34 cellular contexts compared by ENCODE assay signal in genomic region chr11:64534391-64534801, GRCh38. TPM values are rescaled to one million over a fixed set of nuclear protein-coding genes. Genes with fewer than 3 reads are reported as not detected.
"Had no signal": no experiment of that assay in that cellular context is flagged by ENCODE, and none has a peak within 500 bp of the region (broad histone marks: within the 10 kb centered on the region; RNA-seq: fewer than 3 reads in every experiment).

No MANE protein-coding gene starts in this region.

- H2AFZ ChIP-seq: hepatocyte had no signal

- H3K4me1 Mint-ChIP-seq: activated naive CD8-positive, alpha-beta T cell treated with anti-CD3 and anti-CD28 coated beads for 36 hours had no signal

- H3K4me3 Mint-ChIP-seq: activated naive CD4-positive, alpha-beta T cell treated with anti-CD3 and anti-CD28 coated beads for 36 hours; activated naive CD8-positive, alpha-beta T cell treated with anti-CD3 and anti-CD28 coated beads for 36 hours; effector memory CD8-positive, alpha-beta T cell; memory B cell; naive thymus-derived CD8-positive, alpha-beta T cell; neural progenitor cell; stimulated activated naive B cell treated with anti-CD40 and anti-IgM and Interleukin-4, amounts not matched to agents 10 μg/mL and 1 μg/mL and 100 μg/mL, for 72 hours; T-helper 1 cell treated with Interleukin-12 subunit alpha and Interleukin-12 subunit beta and Interleukin-4 antibody, amounts not matched to agents 30 μg/mL and 1 μg/mL, for 36 hours had no signal

- H3K36me3 ChIP-seq: adrenal gland, gastroesophageal sphincter, neural progenitor cell, stomach, thyroid gland, upper lobe of right lung, WERI-Rb-1 had no signal

- H3K4me1 ChIP-seq: stomach, thyroid gland, upper lobe of right lung had no signal

- DNase-seq: activated CD4-positive, alpha-beta T cell treated with anti-CD3 and anti-CD28 coated beads for 48 hours; activated CD4-positive, alpha-beta T cell treated with anti-CD3 and anti-CD28 coated beads, Interleukin-2, amount 50 U/mL, for 48 hours; activated CD8-positive, alpha-beta memory T cell treated with anti-CD3 and anti-CD28 coated beads for 24 hours; activated effector memory CD4-positive, alpha-beta T cell treated with anti-CD3 and anti-CD28 coated beads, Interleukin-2, amount 50 U/mL, for 16 hours; activated naive CD4-positive, alpha-beta T cell treated with anti-CD3 and anti-CD28 coated beads for 36 hours; activated naive CD8-positive, alpha-beta T cell treated with anti-CD3 and anti-CD28 coated beads for 36 hours; adrenal gland; body of pancreas; cerebellar nuclear complex; cortex of kidney; effector memory CD8-positive, alpha-beta T cell; erythroblast; right cardiac atrium; stimulated activated CD4-positive, alpha-beta T cell treated with anti-CD3 and anti-CD28 coated beads, Interleukin-12 subunit alpha, Interleukin-12 subunit beta, amount 100 ng/mL, for 4 hours; stimulated activated CD4-positive, alpha-beta T cell treated with anti-CD3 and anti-CD28 coated beads, Interleukin-4, amount 100 ng/mL, for 4 hours; stimulated activated CD8-positive, alpha-beta memory T cell treated with anti-CD3 and anti-CD28 coated beads, Interleukin-4, amount 100 ng/mL, for 48 hours; stimulated activated naive B cell treated with anti-CD40 and anti-IgM and Interleukin-4, amounts not matched to agents 10 μg/mL and 1 μg/mL and 100 μg/mL, for 72 hours; stomach; T1000; thyroid gland; upper lobe of right lung; WERI-Rb-1 had no signal

- H3K27me3 ChIP-seq: body of pancreas, neural progenitor cell, thyroid gland, upper lobe of right lung had no signal

- H3K27ac Mint-ChIP-seq: activated naive CD4-positive, alpha-beta T cell treated with anti-CD3 and anti-CD28 coated beads for 36 hours; activated naive CD8-positive, alpha-beta T cell treated with anti-CD3 and anti-CD28 coated beads for 36 hours; effector memory CD8-positive, alpha-beta T cell; memory B cell; naive thymus-derived CD8-positive, alpha-beta T cell; neural progenitor cell; stimulated activated naive B cell treated with anti-CD40 and anti-IgM and Interleukin-4, amounts not matched to agents 10 μg/mL and 1 μg/mL and 100 μg/mL, for 72 hours; T-helper 1 cell treated with Interleukin-12 subunit alpha and Interleukin-12 subunit beta and Interleukin-4 antibody, amounts not matched to agents 30 μg/mL and 1 μg/mL, for 36 hours had no signal

- ATAC-seq: activated CD4-positive, CD25-positive, alpha-beta regulatory T cell treated with anti-CD3 and anti-CD28 coated beads, Interleukin-2, amount 50 U/mL, for 24 hours; body of pancreas; effector memory CD8-positive, alpha-beta T cell; gastroesophageal sphincter; naive thymus-derived CD8-positive, alpha-beta T cell; right cardiac atrium; stimulated activated naive B cell treated with anti-CD40 and anti-IgM and Interleukin-4, amounts not matched to agents 10 μg/mL and 1 μg/mL and 100 μg/mL, for 72 hours; upper lobe of right lung had no signal

- H3K9ac ChIP-seq: neural progenitor cell had no signal

- H3K4me3 ChIP-seq: adrenal gland, body of pancreas, gastroesophageal sphincter, hepatocyte, neural progenitor cell, stomach, thyroid gland, upper lobe of right lung had no signal

- H3K9me3 Mint-ChIP-seq: activated naive CD4-positive, alpha-beta T cell treated with anti-CD3 and anti-CD28 coated beads for 36 hours; activated naive CD8-positive, alpha-beta T cell treated with anti-CD3 and anti-CD28 coated beads for 36 hours; effector memory CD8-positive, alpha-beta T cell; memory B cell; naive thymus-derived CD8-positive, alpha-beta T cell; T-helper 1 cell treated with Interleukin-12 subunit alpha and Interleukin-12 subunit beta and Interleukin-4 antibody, amounts not matched to agents 30 μg/mL and 1 μg/mL, for 36 hours had no signal

- H3K4me2 ChIP-seq: hepatocyte, neural progenitor cell had no signal

- H3K9me3 ChIP-seq: adrenal gland, body of pancreas, gastroesophageal sphincter, thyroid gland, upper lobe of right lung had no signal

- H3K27ac ChIP-seq: adrenal gland, body of pancreas, gastroesophageal sphincter, hepatocyte, neural progenitor cell, stomach, thyroid gland, upper lobe of right lung, WERI-Rb-1 had no signal

- H3K36me3 Mint-ChIP-seq: activated naive CD8-positive, alpha-beta T cell treated with anti-CD3 and anti-CD28 coated beads for 36 hours; naive thymus-derived CD8-positive, alpha-beta T cell; neural progenitor cell had no signal

- H3K79me2 ChIP-seq: hepatocyte had no signal

RNA-seq across cellular contexts. Expression of gene SLC22A11, which starts 21.3 kb away (rescaled TPM):
- total RNA-seq: activated naive CD8-positive, alpha-beta T cell treated with anti-CD3 and anti-CD28 coated beads for 36 hours; body of pancreas; gastroesophageal sphincter; kidney epithelial cell; naive thymus-derived CD8-positive, alpha-beta T cell; omental fat pad; right cardiac atrium; skeletal muscle tissue; stomach; thyroid gland; upper lobe of right lung had no signal
- polyA plus RNA-seq: aorta; naive thymus-derived CD8-positive, alpha-beta T cell; right cardiac atrium; stomach had no signal

RNA-seq across cellular contexts. Expression of gene SLC22A12, which starts 56.6 kb away (rescaled TPM):
- total RNA-seq: activated naive CD4-positive, alpha-beta T cell treated with anti-CD3 and anti-CD28 coated beads for 36 hours; activated naive CD8-positive, alpha-beta T cell treated with anti-CD3 and anti-CD28 coated beads for 36 hours; adrenal gland; aorta; body of pancreas; gastroesophageal sphincter; hepatocyte; kidney epithelial cell; lower leg skin; naive thymus-derived CD8-positive, alpha-beta T cell; right cardiac atrium; skeletal muscle tissue; stomach; thyroid gland; upper lobe of right lung had no signal
- polyA plus RNA-seq: adrenal gland; aorta; naive thymus-derived CD8-positive, alpha-beta T cell; right cardiac atrium; stomach had no signal
